Comparison of ENCODE assay signal across 21 cellular contexts in genomic region chr7:158395780-158396214, GRCh38.
DNase-seq lines count a peak whose midpoint lies in the region; ATAC-seq, FAIRE-seq and TF ChIP-seq lines count a peak whose summit lies in the region.
"Had no signal": no experiment of that assay in that cellular context is flagged by ENCODE, and none has a peak within 500 bp of the region (broad histone marks: within the 10 kb centered on the region; RNA-seq: fewer than 3 reads in every experiment).

No MANE protein-coding gene starts in this region.

- POLR2A ChIA-PET in HepG2 (lab: Yijun Ruan, JAX) = no interaction called here
- POLR2A ChIA-PET in RWPE1 (lab: Yijun Ruan, JAX; ENCODE audit: low non-redundant PET) = no interaction called here

- no peak overlapping the region for H2AFZ ChIP-seq in HepG2 (ENCODE audit: low read length)

- CTCF ChIA-PET in HepG2 (lab: Yijun Ruan, JAX; ENCODE audit: low intra/inter-chr PET ratio, low total read pairs) (no interaction called here), RWPE1 (lab: Yijun Ruan, JAX) (interaction anchor here (0.6 kb wide), 1 partner anchor 212 kb away, joined by 3 read pairs; no protein-coding TSS in a partner anchor)

- H3K9ac ChIP-seq in HepG2 (ENCODE audit: insufficient read depth, low read depth, low read length) = no peak overlapping the region
- H3K9ac ChIP-seq: KMS-11 had no signal

- H3K9me3 ChIP-seq in HepG2 (ENCODE audit: low read length) = peaks cover 9% of the 10 kb centered on the region; the same call in 1 of the 2 replicates
- no peaks in the 10 kb centered on the region for H3K9me3 ChIP-seq in right lobe of liver
- H3K9me3 ChIP-seq in upper lobe of right lung = no peaks in the 10 kb centered on the region
- H3K9me3 ChIP-seq: suprapubic skin had no signal

- no peak for TF ChIP-seq RAD21 in HepG2 (CRISPR knock-in tag; IDR thresholded peaks at IDR 0.05)

- in situ Hi-C loops in HepG2 (cut with HindIII; ENCODE audit: extremely low pct_ligation_motif_present, low pct_unique_long_range_greater_than_20kb) = no loop called here

- BruUV-seq in HepG2 (replicated peaks; lab: Mats Ljungman, UMichigan) = no TSS peak

- peaks cover 31% of the 10 kb centered on the region for H3K4me1 ChIP-seq in HepG2 (ENCODE audit: insufficient read depth, low read length)
- H3K4me1 ChIP-seq in right lobe of liver = no peaks in the 10 kb centered on the region
- H3K4me1 ChIP-seq in upper lobe of right lung = no peaks in the 10 kb centered on the region

- no peak for FAIRE-seq in HepG2 (lab: Jason Lieb, UNC)
- FAIRE-seq: endometrium, GM12891 had no signal

- H3K27me3 ChIP-seq in HepG2 (ENCODE audit: control insufficient read depth in 1 of 2, insufficient read depth in 2 of 2, low read length in 2 of 2) = no peaks in the 10 kb centered on the region
- H3K27me3 ChIP-seq in right lobe of liver = no peaks in the 10 kb centered on the region
- H3K27me3 ChIP-seq in upper lobe of right lung = no peaks in the 10 kb centered on the region
- H3K27me3 ChIP-seq: suprapubic skin had no signal

- H4K20me1 ChIP-seq in HepG2 (ENCODE audit: insufficient read depth, low read length) = peaks cover 76% of the 10 kb centered on the region

- no peak for TF ChIP-seq EP300 in HepG2 (IDR thresholded peaks at IDR 0.05; ENCODE audit: low read depth in 2 of 2, low read length in 2 of 2)
- TF ChIP-seq EP300 in HepG2 (CRISPR knock-in tag; IDR thresholded peaks at IDR 0.05; ENCODE audit: borderline replicate concordance) = no peak

- TF ChIP-seq CTCF in HepG2 (CRISPR knock-in tag; IDR thresholded peaks at IDR 0.05) (peak; percentile 54), right lobe of liver (IDR thresholded peaks at IDR 0.05) (no peak), RWPE1 (conservative IDR thresholded peaks at IDR 0.05; ENCODE audit: low read depth) (no peak), upper lobe of right lung (IDR thresholded peaks at IDR 0.05) (no peak)

- no peak for TF ChIP-seq POLR2A in HepG2 (IDR thresholded peaks at IDR 0.05; ENCODE audit: insufficient read depth in 1 of 2, low read depth in 2 of 2, low read length in 2 of 2)
- TF ChIP-seq POLR2A in right lobe of liver (IDR thresholded peaks at IDR 0.05) = no peak

- no peak for DNase-seq in HepG2 (ENCODE audit: low spot score)
- DNase-seq in right lobe of liver = no peak
- DNase-seq in RWPE1 (ENCODE audit: low spot score) = no peak
- peak; percentile 56 for DNase-seq in upper lobe of right lung
- no peak for DNase-seq in HUDEP-2 (lab: John Stamatoyannopoulos, UW; ENCODE audit: unreplicated experiment in 76 of 76)
- DNase-seq: central memory CD4-positive, alpha-beta T cell; foreskin fibroblast; GF-D8; left cardiac atrium; NCI-H1092 treated with DMSO at 0.1 percent for 48 hours; NK-92 treated with Interleukin-12 subunit alpha and Interleukin-12 subunit beta, amount 100 ng/mL, for 24 hours; T-helper 2 cell had no signal

- 88% methylated on average over 16 of the region's 26 CpGs for WGBS in HepG2 (ENCODE audit: low lambda C conversion rate)
- WGBS in right lobe of liver (ENCODE audit: insufficient coverage, low coverage, low lambda C conversion rate, missing lambda C conversion rate) = 93% methylated on average over 13 of the region's 26 CpGs

- H3K4me2 ChIP-seq in HepG2 (ENCODE audit: low read depth, low read length) = 0 out of 2 replicates have a peak overlapping the region, but pooled peaks have one; percentile 24
- H3K4me2 ChIP-seq: KMS-11 had no signal

- intact Hi-C loops in HepG2 (cut with micrococcal nuclease; ENCODE audit: unreplicated experiment) = loop anchor here (1.0 kb wide), 1 partner anchor 13 kb away; no protein-coding TSS in a partner anchor
- intact Hi-C loops in right lobe of liver (cut with DNase I) = no loop called here
- intact Hi-C loops in upper lobe of right lung (cut with DNase I) = no loop called here

- H3K4me3 ChIP-seq in HepG2 (replicated peaks in 1 of 3; ENCODE audit: insufficient read depth in 1 of 3, low read depth in 2 of 3, low read length in 3 of 3) (no peak overlapping the region), right lobe of liver (no peak overlapping the region), upper lobe of right lung (no peak overlapping the region)
- H3K4me3 ChIP-seq: suprapubic skin had no signal

- H3K27ac ChIP-seq in HepG2 (ENCODE audit: extremely low read length, insufficient read depth, low read length) = no peak overlapping the region
- H3K27ac ChIP-seq in right lobe of liver = no peak overlapping the region
- H3K27ac ChIP-seq in RWPE1 = peak overlapping the region; percentile 47
- H3K27ac ChIP-seq in upper lobe of right lung = no peak overlapping the region
- H3K27ac ChIP-seq: HL-60, KMS-11, suprapubic skin had no signal

- H3K79me2 ChIP-seq in HepG2 (ENCODE audit: insufficient read depth, low read length) = no peaks in the 10 kb centered on the region

- ATAC-seq in HepG2 = peak; percentile 62
- no peak for ATAC-seq in right lobe of liver
- peak; percentile 72 for ATAC-seq in esophagus mucosa
- ATAC-seq in upper lobe of right lung = peak; percentile 11
- no peak for ATAC-seq in HG02759 (IDR thresholded peaks at IDR 0.05; ENCODE audit: unreplicated experiment)
- ATAC-seq in HG02623 (IDR thresholded peaks at IDR 0.05; ENCODE audit: unreplicated experiment) = no peak
- ATAC-seq: activated CD4-positive, CD25-positive, alpha-beta regulatory T cell treated with anti-CD3 and anti-CD28 coated beads, Interleukin-2, amount 50 U/mL, for 24 hours had no signal

- H3K36me3 ChIP-seq in HepG2 (replicated peaks in 1 of 2; ENCODE audit: control insufficient read depth in 1 of 2, insufficient read depth in 2 of 2, low read length in 2 of 2) (no peaks in the 10 kb centered on the region; a peak in 1 of 5 replicates), right lobe of liver (no peaks in the 10 kb centered on the region), upper lobe of right lung (no peaks in the 10 kb centered on the region)
- H3K36me3 ChIP-seq: suprapubic skin had no signal

TF ChIP-seq in HepG2, 621 proteins besides CTCF, POLR2A, EP300 and RAD21 (continues in another document):
- 0 out of 2 replicates have a peak, but pooled peaks have one; percentile 35 for TF ChIP-seq HOXA3 (CRISPR knock-in tag; IDR thresholded peaks at IDR 0.05)
- no peak for TF ChIP-seq PHF5A (CRISPR knock-in tag; IDR thresholded peaks at IDR 0.05; ENCODE audit: low read depth, unreplicated experiment)
- TF ChIP-seq, protein P1, sequence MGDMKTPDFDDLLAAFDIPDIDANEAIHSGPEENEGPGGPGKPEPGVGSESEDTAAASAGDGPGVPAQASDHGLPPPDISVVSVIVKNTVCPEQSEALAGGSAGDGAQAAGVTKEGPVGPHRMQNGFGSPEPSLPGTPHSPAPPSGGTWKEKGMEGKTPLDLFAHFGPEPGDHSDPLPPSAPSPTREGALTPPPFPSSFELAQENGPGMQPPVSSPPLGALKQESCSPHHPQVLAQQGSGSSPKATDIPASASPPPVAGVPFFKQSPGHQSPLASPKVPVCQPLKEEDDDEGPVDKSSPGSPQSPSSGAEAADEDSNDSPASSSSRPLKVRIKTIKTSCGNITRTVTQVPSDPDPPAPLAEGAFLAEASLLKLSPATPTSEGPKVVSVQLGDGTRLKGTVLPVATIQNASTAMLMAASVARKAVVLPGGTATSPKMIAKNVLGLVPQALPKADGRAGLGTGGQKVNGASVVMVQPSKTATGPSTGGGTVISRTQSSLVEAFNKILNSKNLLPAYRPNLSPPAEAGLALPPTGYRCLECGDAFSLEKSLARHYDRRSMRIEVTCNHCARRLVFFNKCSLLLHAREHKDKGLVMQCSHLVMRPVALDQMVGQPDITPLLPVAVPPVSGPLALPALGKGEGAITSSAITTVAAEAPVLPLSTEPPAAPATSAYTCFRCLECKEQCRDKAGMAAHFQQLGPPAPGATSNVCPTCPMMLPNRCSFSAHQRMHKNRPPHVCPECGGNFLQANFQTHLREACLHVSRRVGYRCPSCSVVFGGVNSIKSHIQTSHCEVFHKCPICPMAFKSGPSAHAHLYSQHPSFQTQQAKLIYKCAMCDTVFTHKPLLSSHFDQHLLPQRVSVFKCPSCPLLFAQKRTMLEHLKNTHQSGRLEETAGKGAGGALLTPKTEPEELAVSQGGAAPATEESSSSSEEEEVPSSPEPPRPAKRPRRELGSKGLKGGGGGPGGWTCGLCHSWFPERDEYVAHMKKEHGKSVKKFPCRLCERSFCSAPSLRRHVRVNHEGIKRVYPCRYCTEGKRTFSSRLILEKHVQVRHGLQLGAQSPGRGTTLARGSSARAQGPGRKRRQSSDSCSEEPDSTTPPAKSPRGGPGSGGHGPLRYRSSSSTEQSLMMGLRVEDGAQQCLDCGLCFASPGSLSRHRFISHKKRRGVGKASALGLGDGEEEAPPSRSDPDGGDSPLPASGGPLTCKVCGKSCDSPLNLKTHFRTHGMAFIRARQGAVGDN (CRISPR knock-in tag; IDR thresholded peaks at IDR 0.05) = peak; percentile 34; the same call in 1 of the 2 replicates
- TF ChIP-seq, protein P2, sequence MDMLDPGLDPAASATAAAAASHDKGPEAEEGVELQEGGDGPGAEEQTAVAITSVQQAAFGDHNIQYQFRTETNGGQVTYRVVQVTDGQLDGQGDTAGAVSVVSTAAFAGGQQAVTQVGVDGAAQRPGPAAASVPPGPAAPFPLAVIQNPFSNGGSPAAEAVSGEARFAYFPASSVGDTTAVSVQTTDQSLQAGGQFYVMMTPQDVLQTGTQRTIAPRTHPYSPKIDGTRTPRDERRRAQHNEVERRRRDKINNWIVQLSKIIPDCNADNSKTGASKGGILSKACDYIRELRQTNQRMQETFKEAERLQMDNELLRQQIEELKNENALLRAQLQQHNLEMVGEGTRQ (IDR thresholded peaks at IDR 0.05; ENCODE audit: low read depth, low read length) = no peak
- TF ChIP-seq, protein P2 (CRISPR knock-in tag; IDR thresholded peaks at IDR 0.05; ENCODE audit: borderline replicate concordance) = no peak
- peak; percentile 84 for TF ChIP-seq ZBTB38 (CRISPR knock-in tag; IDR thresholded peaks at IDR 0.05)
- TF ChIP-seq HNRNPK (IDR thresholded peaks at IDR 0.05; ENCODE audit: low read depth, low read length, poor library complexity, severe bottlenecking) = peak; percentile 34
- peak; percentile 86 for TF ChIP-seq HNRNPL (IDR thresholded peaks at IDR 0.05; ENCODE audit: low read depth, low read length)

Comparison
In these comparisons a context has a peak if more than half of its experiments do, and no peak if none do; other contexts are left out.
1. ATAC-seq: peak in HepG2 (single experiment), esophagus mucosa (single experiment) and upper lobe of right lung (single experiment); none in right lobe of liver (0 of 4), HG02759 (single experiment) and HG02623 (single experiment).